Comparison of ENCODE assay signal across 3 cellular contexts in the genomic region with DNA sequence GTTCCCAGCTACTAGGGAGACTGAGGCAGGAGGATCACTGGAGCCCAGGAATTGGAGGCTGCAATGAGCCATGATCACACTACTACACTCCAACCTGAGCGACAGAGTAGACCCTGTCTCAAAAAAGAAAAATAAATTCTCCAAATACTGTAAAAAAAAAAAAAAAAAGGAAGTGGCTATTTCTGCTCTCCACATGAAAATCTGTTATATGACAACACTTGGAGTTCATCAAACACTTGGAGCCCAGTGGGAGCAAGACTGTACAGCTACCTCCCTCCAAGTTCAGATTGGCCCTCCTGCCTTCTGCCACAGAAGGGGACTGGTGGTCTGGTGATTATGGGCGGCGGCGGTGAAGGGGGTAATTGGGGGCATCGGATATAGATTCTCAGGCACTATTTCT.
TF ChIP-seq lines count a peak whose summit lies in the region.

No MANE protein-coding gene starts in this region.

TF ChIP-seq in A549, 52 proteins besides CTCF, POLR2A, EP300 and RAD21 (continues in another document):
- no peak for TF ChIP-seq HOXB5 (CRISPR knock-in tag; IDR thresholded peaks at IDR 0.05)
- no peak for TF ChIP-seq HOXB13 (CRISPR knock-in tag; IDR thresholded peaks at IDR 0.05; ENCODE audit: low read depth)
- TF ChIP-seq, protein P1, sequence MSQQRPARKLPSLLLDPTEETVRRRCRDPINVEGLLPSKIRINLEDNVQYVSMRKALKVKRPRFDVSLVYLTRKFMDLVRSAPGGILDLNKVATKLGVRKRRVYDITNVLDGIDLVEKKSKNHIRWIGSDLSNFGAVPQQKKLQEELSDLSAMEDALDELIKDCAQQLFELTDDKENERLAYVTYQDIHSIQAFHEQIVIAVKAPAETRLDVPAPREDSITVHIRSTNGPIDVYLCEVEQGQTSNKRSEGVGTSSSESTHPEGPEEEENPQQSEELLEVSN (IDR thresholded peaks at IDR 0.05; ENCODE audit: borderline replicate concordance, low read depth): no peak
- no peak for TF ChIP-seq NFE2L2 (conservative IDR thresholded peaks at IDR 0.05; ENCODE audit: low read length)
- TF ChIP-seq MAX (IDR thresholded peaks at IDR 0.05): no peak
- TF ChIP-seq NPAS2 (CRISPR knock-in tag; IDR thresholded peaks at IDR 0.05; ENCODE audit: borderline replicate concordance): no peak
- no peak for TF ChIP-seq ZNF302 (CRISPR knock-in tag; IDR thresholded peaks at IDR 0.05)
- no peak for TF ChIP-seq JUN (IDR thresholded peaks at IDR 0.05)
- TF ChIP-seq HDAC2 (IDR thresholded peaks at IDR 0.05): no peak
- no peak for TF ChIP-seq CHD4 (IDR thresholded peaks at IDR 0.05; ENCODE audit: borderline replicate concordance)
- TF ChIP-seq HMGXB4 (CRISPR knock-in tag; IDR thresholded peaks at IDR 0.05; ENCODE audit: borderline replicate concordance): no peak
- TF ChIP-seq PHF8 (IDR thresholded peaks at IDR 0.05; ENCODE audit: borderline replicate concordance, low read depth): no peak
- no peak for TF ChIP-seq REST (IDR thresholded peaks at IDR 0.05)
- TF ChIP-seq TP53 (CRISPR knock-in tag; IDR thresholded peaks at IDR 0.05): no peak
- TF ChIP-seq FOSL2 (IDR thresholded peaks at IDR 0.05): no peak
- no peak for TF ChIP-seq FOSL2 (CRISPR knock-in tag; IDR thresholded peaks at IDR 0.05)

TF ChIP-seq in IMR-90, 13 proteins besides CTCF, POLR2A, EP300 and RAD21:
- TF ChIP-seq RCOR1 (IDR thresholded peaks at IDR 0.05; ENCODE audit: insufficient replicate concordance, low read length) (no peak), CEBPB (IDR thresholded peaks at IDR 0.05; ENCODE audit: low read depth, low read length) (no peak), ELK1 (IDR thresholded peaks at IDR 0.05; ENCODE audit: borderline replicate concordance, low read depth, low read length) (no peak), RFX5 (IDR thresholded peaks at IDR 0.05; ENCODE audit: low read depth, low read length) (no peak), CHD1 (IDR thresholded peaks at IDR 0.05; ENCODE audit: low read depth, low read length) (no peak), MAZ (IDR thresholded peaks at IDR 0.05; ENCODE audit: borderline replicate concordance, low read depth, low read length) (no peak)

TF ChIP-seq in SK-N-SH, 30 proteins besides CTCF, POLR2A, EP300 and RAD21:
- TF ChIP-seq EZH2phosphoT487 (IDR thresholded peaks at IDR 0.05; ENCODE audit: borderline replicate concordance, low read depth): no peak
- no peak for TF ChIP-seq RCOR1 (IDR thresholded peaks at IDR 0.05; ENCODE audit: low read length)
- TF ChIP-seq TAF1 (IDR thresholded peaks at IDR 0.05; ENCODE audit: borderline replicate concordance, low read depth, low read length): no peak
- no peak for TF ChIP-seq FOSL2 (IDR thresholded peaks at IDR 0.05; ENCODE audit: borderline replicate concordance, low read depth)
- TF ChIP-seq NFIC (IDR thresholded peaks at IDR 0.05; ENCODE audit: borderline replicate concordance): no peak
- no peak for TF ChIP-seq RFX5 (IDR thresholded peaks at IDR 0.05; ENCODE audit: low read length)
- TF ChIP-seq JUND (IDR thresholded peaks at IDR 0.05): no peak
- TF ChIP-seq MAX (IDR thresholded peaks at IDR 0.05; ENCODE audit: low read depth): no peak
